In the genomic region with DNA sequence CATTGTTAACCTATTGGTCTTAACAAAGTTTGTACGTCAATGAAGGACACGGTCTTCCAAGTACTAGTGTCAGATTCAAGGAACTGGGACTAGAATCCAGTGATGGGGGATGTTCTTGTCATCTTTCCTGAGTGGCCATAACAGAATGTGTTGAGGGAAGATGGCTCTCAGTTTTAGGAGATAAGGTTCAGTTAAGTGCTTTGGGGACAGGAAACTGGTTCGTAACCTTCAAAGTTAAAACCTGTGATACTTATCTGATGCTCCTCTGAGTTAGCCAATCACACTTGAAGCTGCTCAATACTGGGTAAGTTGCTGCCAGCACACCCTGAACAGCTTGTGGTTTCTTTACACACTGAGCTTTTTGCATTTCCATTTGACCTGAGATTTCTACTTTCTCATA, we compare ENCODE assay signal across 16 cellular contexts.
DNase-seq lines count a peak whose midpoint lies in the region; ATAC-seq, FAIRE-seq and TF ChIP-seq lines count a peak whose summit lies in the region.
"Had no signal": no experiment of that assay in that cellular context is flagged by ENCODE, and none has a peak within 500 bp of the region (broad histone marks: within the 10 kb centered on the region; RNA-seq: fewer than 3 reads in every experiment).

No MANE protein-coding gene starts in this region.

- H3K36me3 ChIP-seq in small intestine (ENCODE audit: control insufficient read depth in 2 of 2, insufficient read depth in 2 of 2, low read length in 2 of 2) (peaks cover 13 to 16% of the 10 kb centered on the region in 2 donors), adrenal gland (replicated peaks in 1 of 2) (peaks cover 0 to 66% of the 10 kb centered on the region in 2 donors)

- TF ChIP-seq CTCF in Calu3 (IDR thresholded peaks at IDR 0.05; ENCODE audit: unreplicated experiment) (no peak), adrenal gland (IDR thresholded peaks at IDR 0.05) (no peak)

- H3K27ac Mint-ChIP-seq in T-cell (peak overlapping the region; percentile 98), Calu3 (ENCODE audit: unreplicated experiment) (no peak overlapping the region)

- H3K9me3 ChIP-seq in small intestine (ENCODE audit: control insufficient read depth, low read depth) (no peaks in the 10 kb centered on the region), adrenal gland (replicated peaks in 1 of 3) (no peaks in the 10 kb centered on the region)

- ATAC-seq in HG02571 (IDR thresholded peaks at IDR 0.05; ENCODE audit: unreplicated experiment) = peak; percentile 63
- peak; percentile 93 to 97 (median 95) for ATAC-seq in T-cell (replicated peaks in 1 of 4)

- H3K4me1 Mint-ChIP-seq in T-cell (peaks cover 86 to 91% (median 90%) of the 10 kb centered on the region in 3 donors), Calu3 (ENCODE audit: low read depth, unreplicated experiment) (peaks cover 40% of the 10 kb centered on the region)

- no TSS peak for BruUV-seq in Calu3 (replicated peaks; lab: Mats Ljungman, UMichigan)

- H3K27me3 Mint-ChIP-seq in T-cell (no peaks in the 10 kb centered on the region), Calu3 (ENCODE audit: unreplicated experiment) (no peaks in the 10 kb centered on the region)

- CTCF ChIA-PET in T-cell (lab: Charles Lee) (interaction anchor here (0.6 to 2.4 kb wide), 16 partner anchors 8 to 1101 kb away, joined by 3 to 37 read pairs (median 4); partner anchors contain the start of gene PIK3R1 (in 1 of the 2)), Calu3 (lab: Charles Lee) (no interaction called here), HEK293T (lab: Yijun Ruan, JAX) (no interaction called here)

- H3K9me3 Mint-ChIP-seq in T-cell (no peaks in the 10 kb centered on the region), Calu3 (ENCODE audit: low read depth, unreplicated experiment) (no peaks in the 10 kb centered on the region)

- H3K4me3 Mint-ChIP-seq in T-cell (peak overlapping the region; percentile 85 to 88 (median 86)), Calu3 (ENCODE audit: low read depth, unreplicated experiment) (no peak overlapping the region)

- H3K4me3 ChIP-seq in small intestine (ENCODE audit: low read depth in 1 of 2, low read length in 2 of 2) = no peak overlapping the region
- no peak overlapping the region for H3K4me3 ChIP-seq in adrenal gland

- no peaks in the 10 kb centered on the region for H3K27me3 ChIP-seq in small intestine (ENCODE audit: control insufficient read depth in 2 of 2, insufficient read depth in 2 of 2, low read length in 2 of 2)
- H3K27me3 ChIP-seq in adrenal gland = no peaks in the 10 kb centered on the region

- WGBS in small intestine, 3 donors = 70 to 79% (median 73%) methylated on average over 3 of the region's 3 CpGs
- WGBS in adrenal gland, 4 donors = 77 to 90% (median 84%) methylated on average over 3 of the region's 3 CpGs

- H3K27ac ChIP-seq in small intestine (ENCODE audit: low read depth in 1 of 2, low read length in 1 of 2) (peak overlapping the region in 1 of 2 donors; percentile 27), adrenal gland (no peak overlapping the region)

- POLR2A ChIA-PET in T-cell (lab: Charles Lee) (interaction anchor here (0.5 to 1.6 kb wide), 13 partner anchors 8 to 1266 kb away, joined by 3 to 14 read pairs (median 4); partner anchors contain the start of gene PIK3R1 (in 1 of the 2)), HEK293T (lab: Yijun Ruan, JAX) (no interaction called here)

- peaks cover 2 to 4% of the 10 kb centered on the region in 2 donors for H3K4me1 ChIP-seq in small intestine (ENCODE audit: control insufficient read depth in 2 of 2, insufficient read depth in 1 of 2, low read depth in 1 of 2, low read length in 1 of 2)
- peaks cover 0 to 6% of the 10 kb centered on the region in 2 donors for H3K4me1 ChIP-seq in adrenal gland (replicated peaks in 1 of 2)

- intact Hi-C loops in Calu3 (cut with micrococcal nuclease; ENCODE audit: unreplicated experiment) = loop anchor here (10.0 kb wide), 4 partner anchors 295 to 1115 kb away; no protein-coding TSS in a partner anchor
- intact Hi-C loops in adrenal gland (cut with DNase I) = loop anchor here in 1 of 2 donors (10.0 kb wide), 1 partner anchor 685 kb away; no protein-coding TSS in a partner anchor

- no peak for FAIRE-seq in small intestine (lab: Jason Lieb, UNC)

- no peak for TF ChIP-seq POLR2A in adrenal gland (IDR thresholded peaks at IDR 0.05)

- H3K36me3 Mint-ChIP-seq in T-cell (peaks cover 78% of the 10 kb centered on the region), Calu3 (ENCODE audit: insufficient read depth, unreplicated experiment) (peaks cover 52% of the 10 kb centered on the region)

- peak in 31 of 34 experiments; percentile 24 to 74 (median 47) for DNase-seq in T-cell
- DNase-seq in activated naive CD4-positive, alpha-beta T cell treated with anti-CD3 and anti-CD28 coated beads, Interleukin-2, amount 50 U/mL, for 16 hours = peak; percentile 25
- DNase-seq in small intestine = peak; percentile 67
- no peak for DNase-seq in Calu3
- no peak for DNase-seq in HEK293T (ENCODE audit: extremely low spot score)
- no peak for DNase-seq in adrenal gland
- DNase-seq: activated CD8-positive, alpha-beta memory T cell treated with anti-CD3 and anti-CD28 coated beads for 24 hours; erythroblast; GOT3; hypothalamus; mammary epithelial cell; NCI-H1694 treated with DMSO at 0.1 percent for 48 hours; NCI-H82; SIG-M5; stimulated activated CD4-positive, alpha-beta T cell treated with anti-CD3 and anti-CD28 coated beads, Interleukin-4, amount 100 ng/mL, for 1 hour had no signal

TF ChIP-seq in HEK293T, 16 proteins besides CTCF, POLR2A, EP300 and RAD21:
- TF ChIP-seq FOXA1 (IDR thresholded peaks at IDR 0.05) (no peak), SP1 (IDR thresholded peaks at IDR 0.05) (no peak), FOXM1 (IDR thresholded peaks at IDR 0.05; ENCODE audit: borderline replicate concordance) (no peak), FOXK2 (IDR thresholded peaks at IDR 0.05) (no peak), TARDBP (IDR thresholded peaks at IDR 0.05) (no peak), HDGF (IDR thresholded peaks at IDR 0.05; ENCODE audit: borderline replicate concordance) (no peak), ARNT (IDR thresholded peaks at IDR 0.05) (no peak), ELF4 (IDR thresholded peaks at IDR 0.05) (no peak), SUZ12 (IDR thresholded peaks at IDR 0.05) (no peak), LEF1 (IDR thresholded peaks at IDR 0.05; ENCODE audit: borderline replicate concordance) (no peak), CTBP1 (IDR thresholded peaks at IDR 0.05; ENCODE audit: borderline replicate concordance) (no peak)
- TF ChIP-seq, protein P1, sequence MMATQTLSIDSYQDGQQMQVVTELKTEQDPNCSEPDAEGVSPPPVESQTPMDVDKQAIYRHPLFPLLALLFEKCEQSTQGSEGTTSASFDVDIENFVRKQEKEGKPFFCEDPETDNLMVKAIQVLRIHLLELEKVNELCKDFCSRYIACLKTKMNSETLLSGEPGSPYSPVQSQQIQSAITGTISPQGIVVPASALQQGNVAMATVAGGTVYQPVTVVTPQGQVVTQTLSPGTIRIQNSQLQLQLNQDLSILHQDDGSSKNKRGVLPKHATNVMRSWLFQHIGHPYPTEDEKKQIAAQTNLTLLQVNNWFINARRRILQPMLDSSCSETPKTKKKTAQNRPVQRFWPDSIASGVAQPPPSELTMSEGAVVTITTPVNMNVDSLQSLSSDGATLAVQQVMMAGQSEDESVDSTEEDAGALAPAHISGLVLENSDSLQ (IDR thresholded peaks at IDR 0.05) = no peak
TF ChIP-seq in HEK293T: peak in this region for 0.

Comparison
In these comparisons a context has a peak if more than half of its experiments do, and no peak if none do; other contexts are left out.
1. DNase-seq: peak in T-cell (31 of 34), activated naive CD4-positive, alpha-beta T cell treated with anti-CD3 and anti-CD28 coated beads, Interleukin-2, amount 50 U/mL, for 16 hours (single experiment) and small intestine (single experiment); none in Calu3 (single experiment), HEK293T (single experiment) and adrenal gland (0 of 7).
2. CTCF ChIA-PET loops: an anchor here in T-cell (0.6 to 2.4 kb wide); none called in Calu3 and HEK293T.